ENCODE assay signal across 27 cellular contexts in genomic region chr9:135823036-135823435, GRCh38.
"Had no signal": no experiment of that assay in that cellular context is flagged by ENCODE, and none has a peak within 500 bp of the region (broad histone marks: within the 10 kb centered on the region; RNA-seq: fewer than 3 reads in every experiment).

No MANE protein-coding gene starts in this region.

- H3K9me3 Mint-ChIP-seq: dendritic cell treated with granulocyte-macrophage colony-stimulating factor and Interleukin-4, amounts not matched to agents 40 ng/mL and 50 ng/mL, for 4 days; endodermal cell had no signal

- H3K27me3 Mint-ChIP-seq: dendritic cell treated with granulocyte-macrophage colony-stimulating factor and Interleukin-4, amounts not matched to agents 40 ng/mL and 50 ng/mL, for 4 days; naive thymus-derived CD4-positive, alpha-beta T cell; progenitor cell of endocrine pancreas; stimulated activated naive CD8-positive, alpha-beta T cell treated with anti-CD3 and anti-CD28 coated beads, Interleukin-15, amount 100 ng/mL, for 72 hours had no signal

- ATAC-seq: foreskin keratinocyte; gastroesophageal sphincter; heart right ventricle; left cardiac atrium; left lung; naive thymus-derived CD4-positive, alpha-beta T cell; pancreas; right lobe of liver; stimulated activated naive CD8-positive, alpha-beta T cell treated with anti-CD3 and anti-CD28 coated beads, Interleukin-15, amount 100 ng/mL, for 72 hours; upper lobe of right lung had no signal

- H3K27ac ChIP-seq: esophagus muscularis mucosa, foreskin keratinocyte, gastroesophageal sphincter, heart right ventricle, left lung, pancreas, right lobe of liver, suprapubic skin, transverse colon, upper lobe of right lung, uterus had no signal

- H3K4me3 ChIP-seq: esophagus muscularis mucosa, gastroesophageal sphincter, heart right ventricle, left lung, pancreas, right lobe of liver, suprapubic skin, transverse colon, upper lobe of right lung, uterus had no signal

- H3K27ac Mint-ChIP-seq: dendritic cell treated with granulocyte-macrophage colony-stimulating factor and Interleukin-4, amounts not matched to agents 40 ng/mL and 50 ng/mL, for 4 days; endodermal cell; naive thymus-derived CD4-positive, alpha-beta T cell; nephron had no signal

- H3K4me1 Mint-ChIP-seq: endodermal cell, nephron had no signal

- H3K4me3 Mint-ChIP-seq: dendritic cell treated with granulocyte-macrophage colony-stimulating factor and Interleukin-4, amounts not matched to agents 40 ng/mL and 50 ng/mL, for 4 days; endodermal cell; naive thymus-derived CD4-positive, alpha-beta T cell; nephron; stimulated activated naive CD8-positive, alpha-beta T cell treated with anti-CD3 and anti-CD28 coated beads, Interleukin-15, amount 100 ng/mL, for 72 hours had no signal

- DNase-seq: effector CD8-positive, alpha-beta T cell; endodermal cell; foreskin keratinocyte; heart right ventricle; hippocampal formation; left cardiac atrium; left lung; mesenchymal stem cell; midbrain; naive thymus-derived CD4-positive, alpha-beta T cell; occipital lobe; pancreas; small intestine; stimulated activated CD4-positive, alpha-beta T cell treated with anti-CD3 and anti-CD28 coated beads, Interleukin-15, amount 100 ng/mL, for 24 hours; stimulated activated CD4-positive, alpha-beta T cell treated with anti-CD3 and anti-CD28 coated beads, Interleukin-2, amount 100 ng/mL, for 48 hours; stimulated activated naive CD4-positive, alpha-beta T cell; stimulated activated naive CD8-positive, alpha-beta T cell treated with anti-CD3 and anti-CD28 coated beads, Interleukin-15, amount 100 ng/mL, for 72 hours; transverse colon; uterus had no signal
